In the genomic region with DNA sequence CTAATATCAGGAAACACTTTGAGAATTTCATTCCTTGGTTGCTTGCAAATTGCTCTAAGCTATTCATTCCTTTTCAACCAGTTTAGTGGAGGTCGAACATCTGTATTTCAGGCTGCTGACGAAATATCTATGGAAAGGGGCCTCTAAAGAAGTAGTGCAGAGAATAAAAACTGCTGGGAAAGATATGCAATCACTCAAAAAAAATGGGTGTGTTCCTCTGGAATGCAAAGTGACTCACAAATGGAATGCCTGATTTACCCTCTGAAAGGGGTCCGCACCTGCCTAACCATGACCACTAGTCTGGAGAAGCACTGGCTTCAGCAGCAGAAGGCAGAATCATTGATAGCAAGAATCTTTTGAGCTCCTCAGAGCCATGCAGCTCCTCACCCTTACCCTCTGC, we compare ENCODE assay signal across 22 cellular contexts.
DNase-seq lines count a peak whose midpoint lies in the region; ATAC-seq and TF ChIP-seq lines count a peak whose summit lies in the region.
"Had no signal": no experiment of that assay in that cellular context is flagged by ENCODE, and none has a peak within 500 bp of the region (broad histone marks: within the 10 kb centered on the region; RNA-seq: fewer than 3 reads in every experiment).

No MANE protein-coding gene starts in this region.

- H3K4me1 ChIP-seq in SJCRH30 (peaks cover 17% of the 10 kb centered on the region), gastroesophageal sphincter (peaks cover 0 to 13% (median 3%) of the 10 kb centered on the region in 3 donors)
- H3K4me1 ChIP-seq: psoas muscle had no signal

- 83 to 89% methylated on average over 1 to 2 of the region's 3 CpGs for WGBS in gastroesophageal sphincter (ENCODE audit: low coverage in 1 of 2), 2 donors

- H3K27ac ChIP-seq in SJCRH30, result peak overlapping the region; percentile 28; the same call in 1 of the 2 replicates
- H3K27ac ChIP-seq in gastroesophageal sphincter, result peak overlapping the region in 3 of 4 donors; percentile 26 to 61 (median 54)
- H3K27ac ChIP-seq: psoas muscle had no signal

- TF ChIP-seq EP300 in gastroesophageal sphincter (IDR thresholded peaks at IDR 0.05), result no peak

- H3K4me3 ChIP-seq in SJCRH30 (no peak overlapping the region), gastroesophageal sphincter (no peak overlapping the region), MG63 (no peak overlapping the region)
- H3K4me3 ChIP-seq: lung, psoas muscle had no signal

- H3K27me3 ChIP-seq in SJCRH30 (no peaks in the 10 kb centered on the region), gastroesophageal sphincter (no peaks in the 10 kb centered on the region), MG63 (no peaks in the 10 kb centered on the region)

- no peaks in the 10 kb centered on the region for H3K9me3 Mint-ChIP-seq in nephron
- H3K9me3 Mint-ChIP-seq: HFFc6; nephron progenitor cell; stimulated activated effector memory CD8-positive, alpha-beta T cell treated with anti-CD3 and anti-CD28 coated beads, Interleukin-12 subunit alpha, Interleukin-12 subunit beta, amount 100 ng/mL, for 72 hours; type B pancreatic cell had no signal

- in situ Hi-C loops in KBM-7 (cut with MboI; ENCODE audit: low pct_unique_long_range_greater_than_20kb, low sequenced_read_pairs), result no loop called here

- TF ChIP-seq POLR2A in gastroesophageal sphincter (IDR thresholded peaks at IDR 0.05), result no peak

- H3K36me3 ChIP-seq in SJCRH30 (no peaks in the 10 kb centered on the region), gastroesophageal sphincter (no peaks in the 10 kb centered on the region), MG63 (no peaks in the 10 kb centered on the region)

- TF ChIP-seq CTCF in gastroesophageal sphincter (IDR thresholded peaks at IDR 0.05), result no peak
- no peak for TF ChIP-seq CTCF in nephron (IDR thresholded peaks at IDR 0.05; ENCODE audit: unreplicated experiment in 3 of 3)

- H3K27me3 Mint-ChIP-seq in nephron (ENCODE audit: low read depth), result no peaks in the 10 kb centered on the region
- H3K27me3 Mint-ChIP-seq: IgD-negative memory B cell, type B pancreatic cell had no signal

- H3K4me3 Mint-ChIP-seq in nephron, result no peak overlapping the region
- H3K4me3 Mint-ChIP-seq: HFFc6; IgD-negative memory B cell; nephron progenitor cell; stimulated activated effector memory CD8-positive, alpha-beta T cell treated with anti-CD3 and anti-CD28 coated beads, Interleukin-12 subunit alpha, Interleukin-12 subunit beta, amount 100 ng/mL, for 72 hours; type B pancreatic cell had no signal

- DNase-seq in EL (peak; percentile 7), SJCRH30 (peak; percentile 40 to 65), cardiac septum (ENCODE audit: low spot score) (no peak), NCI-H2227 treated with DMSO at 0.1 percent for 48 hours (lab: John Stamatoyannopoulos, UW) (no peak), MG63 (no peak), KBM-7 (no peak)
- DNase-seq: activated CD4-positive, CD25-positive, alpha-beta regulatory T cell treated with anti-CD3 and anti-CD28 coated beads, Interleukin-2, amount 50 U/mL, for 72 hours; cerebellar nuclear complex; foreskin melanocyte; HFFc6; NCI-H1092; NCI-H526 treated with DMSO at 0.1 percent for 48 hours; nephron progenitor cell; psoas muscle; SIG-M5; stimulated activated CD4-positive, alpha-beta T cell treated with anti-CD3 and anti-CD28 coated beads, Interleukin-12 subunit alpha, Interleukin-12 subunit beta, amount 100 ng/mL, for 4 hours had no signal

- H3K4me1 Mint-ChIP-seq in nephron, result peaks cover under 1% of the 10 kb centered on the region
- H3K4me1 Mint-ChIP-seq: IgD-negative memory B cell; nephron progenitor cell; stimulated activated effector memory CD8-positive, alpha-beta T cell treated with anti-CD3 and anti-CD28 coated beads, Interleukin-12 subunit alpha, Interleukin-12 subunit beta, amount 100 ng/mL, for 72 hours had no signal

- ATAC-seq in gastroesophageal sphincter, result no peak
- ATAC-seq: psoas muscle; stimulated activated effector memory CD8-positive, alpha-beta T cell treated with anti-CD3 and anti-CD28 coated beads, Interleukin-12 subunit alpha, Interleukin-12 subunit beta, amount 100 ng/mL, for 72 hours had no signal

- peak overlapping the region in 2 of 3 experiments; percentile 1 to 18 for H3K27ac Mint-ChIP-seq in nephron
- H3K27ac Mint-ChIP-seq: HFFc6; IgD-negative memory B cell; nephron progenitor cell; stimulated activated effector memory CD8-positive, alpha-beta T cell treated with anti-CD3 and anti-CD28 coated beads, Interleukin-12 subunit alpha, Interleukin-12 subunit beta, amount 100 ng/mL, for 72 hours; type B pancreatic cell had no signal

- intact Hi-C loops in cardiac septum (cut with DNase I), result no loop called here

- no peaks in the 10 kb centered on the region for H3K36me3 Mint-ChIP-seq in nephron (ENCODE audit: low read depth)
- H3K36me3 Mint-ChIP-seq: IgD-negative memory B cell; stimulated activated effector memory CD8-positive, alpha-beta T cell treated with anti-CD3 and anti-CD28 coated beads, Interleukin-12 subunit alpha, Interleukin-12 subunit beta, amount 100 ng/mL, for 72 hours; type B pancreatic cell had no signal

- H3K9me3 ChIP-seq in SJCRH30 (replicated peaks) (no peaks in the 10 kb centered on the region), gastroesophageal sphincter (no peaks in the 10 kb centered on the region), MG63 (no peaks in the 10 kb centered on the region)
- H3K9me3 ChIP-seq: psoas muscle had no signal

Comparison
In these comparisons a context has a peak if more than half of its experiments do, and no peak if none do; other contexts are left out.
1. DNase-seq: peak in EL (single experiment) and SJCRH30 (2 of 2); none in cardiac septum (single experiment), NCI-H2227 treated with DMSO at 0.1 percent for 48 hours (single experiment), MG63 (single experiment) and KBM-7 (single experiment).